9 cellular contexts compared by ENCODE assay signal in the genomic region with DNA sequence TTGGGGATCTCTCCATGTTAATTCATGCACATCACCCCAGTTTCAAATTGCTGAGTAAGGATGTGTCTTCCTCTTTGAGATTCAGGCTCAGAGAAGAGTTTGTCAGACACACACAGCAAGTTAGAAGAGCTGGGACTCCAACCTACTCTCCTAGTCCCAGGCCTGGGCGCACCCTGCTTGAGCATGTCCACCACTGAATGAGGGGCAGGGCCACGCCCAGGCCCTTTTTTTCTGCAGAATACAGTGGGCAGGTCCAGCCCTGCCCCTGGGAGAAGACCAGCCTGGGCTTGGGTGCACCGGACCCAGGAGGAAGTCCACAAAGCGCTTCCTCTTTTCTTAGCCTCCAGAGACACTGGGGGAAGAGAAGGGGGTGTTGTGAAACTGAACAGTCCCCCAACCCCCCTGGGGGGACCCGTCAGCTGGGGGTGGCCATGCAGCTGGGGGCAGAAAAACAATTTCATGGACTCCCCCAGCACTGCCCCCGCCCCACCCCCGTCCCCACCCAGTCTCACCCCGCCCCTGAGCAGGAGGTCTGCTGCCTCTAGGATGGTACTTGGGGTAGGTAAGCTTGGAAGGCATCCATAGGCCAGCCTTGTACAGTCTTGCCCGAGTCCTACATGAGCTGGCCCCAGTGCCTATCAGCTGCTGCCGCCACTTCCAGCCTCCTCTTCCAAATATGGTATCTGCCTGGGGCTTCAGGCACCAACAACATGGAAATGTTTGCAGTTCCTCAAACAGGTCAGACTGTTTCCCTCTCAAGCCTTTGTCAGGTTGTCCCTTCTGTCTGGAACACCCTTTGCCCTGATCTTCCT. TPM values are rescaled to one million over a fixed set of nuclear protein-coding genes. Genes with fewer than 3 reads are reported as not detected.
DNase-seq lines count a peak whose midpoint lies in the region; ATAC-seq and TF ChIP-seq lines count a peak whose summit lies in the region.
"Had no signal": no experiment of that assay in that cellular context is flagged by ENCODE, and none has a peak within 500 bp of the region (broad histone marks: within the 10 kb centered on the region; RNA-seq: fewer than 3 reads in every experiment).

No MANE protein-coding gene starts in this region.

- no peaks in the 10 kb centered on the region for H3K9me3 ChIP-seq in mucosa of descending colon

- no peaks in the 10 kb centered on the region for H3K36me3 ChIP-seq in mucosa of descending colon (ENCODE audit: low read depth)

- ATAC-seq in GM18511 (IDR thresholded peaks at IDR 0.05; ENCODE audit: unreplicated experiment) (peak; percentile 85), HG03108 (IDR thresholded peaks at IDR 0.05; ENCODE audit: unreplicated experiment) (peak; percentile 71), mucosa of descending colon (peak; percentile 87), GM19452 (IDR thresholded peaks at IDR 0.05; ENCODE audit: unreplicated experiment) (no peak), HG02588 (IDR thresholded peaks at IDR 0.05; ENCODE audit: unreplicated experiment) (no peak)

- POLR2A ChIA-PET in HEK293T (lab: Yijun Ruan, JAX): no interaction called here

- H3K4me1 ChIP-seq in mucosa of descending colon (ENCODE audit: low read depth): no peaks in the 10 kb centered on the region

- CTCF ChIA-PET in HEK293T (lab: Yijun Ruan, JAX): no interaction called here

- TF ChIP-seq CTCF in mucosa of descending colon (IDR thresholded peaks at IDR 0.05): no peak

- DNase-seq in UCSD-AML1 (lab: John Stamatoyannopoulos, UW; ENCODE audit: unreplicated experiment): peak; percentile 84
- DNase-seq in mucosa of descending colon: peak in 2 of 3 donors; percentile 36 to 69
- no peak for DNase-seq in NCI-H524 treated with DMSO at 0.1 percent for 48 hours (lab: John Stamatoyannopoulos, UW)
- DNase-seq in HEK293T (ENCODE audit: extremely low spot score): no peak
- DNase-seq: NCI-H1930 had no signal

- H3K4me3 ChIP-seq in mucosa of descending colon: no peak overlapping the region

- intact Hi-C loops in mucosa of descending colon (cut with DNase I, micrococcal nuclease): no loop called here

TF ChIP-seq in HEK293T, 16 proteins besides CTCF, POLR2A, EP300 and RAD21:
- no peak for TF ChIP-seq NFRKB (IDR thresholded peaks at IDR 0.05)
- TF ChIP-seq ZNF384 (IDR thresholded peaks at IDR 0.05): no peak
- TF ChIP-seq BHLHE40 (IDR thresholded peaks at IDR 0.05; ENCODE audit: borderline replicate concordance): no peak
- TF ChIP-seq FOXM1 (IDR thresholded peaks at IDR 0.05; ENCODE audit: borderline replicate concordance): no peak
- TF ChIP-seq TARDBP (IDR thresholded peaks at IDR 0.05): no peak
- TF ChIP-seq SUZ12 (IDR thresholded peaks at IDR 0.05): no peak
- TF ChIP-seq HDGF (IDR thresholded peaks at IDR 0.05; ENCODE audit: borderline replicate concordance): no peak

RNA-seq across cellular contexts. Expression of a gene that starts 11.7 kb away (rescaled TPM):
- 10 to 100 TPM in 2 of 3 donors, 1 to 10 TPM in 1; 6.2 to 17.3 (median 13.4) TPM for total RNA-seq in mucosa of descending colon

RNA-seq across cellular contexts. Expression of a gene that starts 30.1 kb away (rescaled TPM):
- total RNA-seq in mucosa of descending colon: 1 to 10 TPM; 1.2 to 3.7 (median 1.8) TPM

Comparison
In these comparisons a context has a peak if more than half of its experiments do, and no peak if none do; other contexts are left out.
1. ATAC-seq: peak in GM18511 (single experiment), HG03108 (single experiment) and mucosa of descending colon (single experiment); none in GM19452 (single experiment) and HG02588 (single experiment).
2. DNase-seq: peak in UCSD-AML1 (single experiment) and mucosa of descending colon (2 of 3); none in NCI-H524 treated with DMSO at 0.1 percent for 48 hours (single experiment) and HEK293T (single experiment).